32 cellular contexts compared by ENCODE assay signal in the genomic region with DNA sequence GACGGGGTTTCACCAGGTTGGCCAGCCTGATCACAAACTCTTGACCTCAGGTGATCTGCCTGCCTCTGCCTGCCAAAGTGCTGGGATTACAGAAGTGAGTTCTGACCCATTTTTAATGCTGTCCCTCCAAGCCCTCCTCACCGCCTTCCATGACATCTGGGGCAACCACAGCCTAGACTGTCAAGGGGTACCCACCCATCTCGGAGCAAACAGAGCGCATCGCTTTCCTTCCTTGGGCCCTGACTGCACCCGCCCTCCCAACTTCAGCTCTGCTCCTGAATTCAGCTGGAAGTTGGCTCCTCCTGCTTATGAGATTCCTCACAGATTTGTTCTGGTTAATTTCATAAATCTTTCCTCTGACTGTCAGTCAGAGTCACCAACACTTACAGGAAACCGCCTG. TPM values are rescaled to one million over a fixed set of nuclear protein-coding genes. Genes with fewer than 3 reads are reported as not detected.
DNase-seq lines count a peak whose midpoint lies in the region; ATAC-seq and TF ChIP-seq lines count a peak whose summit lies in the region.
"Had no signal": no experiment of that assay in that cellular context is flagged by ENCODE, and none has a peak within 500 bp of the region (broad histone marks: within the 10 kb centered on the region; RNA-seq: fewer than 3 reads in every experiment).

No MANE protein-coding gene starts in this region.

- no peaks in the 10 kb centered on the region for H3K79me2 ChIP-seq in Karpas-422 (ENCODE audit: low read length)

- peak overlapping the region; percentile 22 to 86 (median 37) for H3K27ac Mint-ChIP-seq in nephron
- peak overlapping the region; percentile 69 for H3K27ac Mint-ChIP-seq in stimulated activated effector memory CD8-positive, alpha-beta T cell treated with anti-CD3 and anti-CD28 coated beads, Interleukin-12 subunit alpha, Interleukin-12 subunit beta, amount 100 ng/mL, for 72 hours
- H3K27ac Mint-ChIP-seq: CD14-positive monocyte, GM23338, HFFc6 had no signal

- TF ChIP-seq CTCF in nephron (IDR thresholded peaks at IDR 0.05; ENCODE audit: unreplicated experiment in 3 of 3): no peak
- no peak for TF ChIP-seq CTCF in foreskin fibroblast (IDR thresholded peaks at IDR 0.05; ENCODE audit: low read depth, low read length)

- H3K27me3 ChIP-seq in BLaER1 (no peaks in the 10 kb centered on the region), Karpas-422 (ENCODE audit: low read length) (no peaks in the 10 kb centered on the region)

- H3K9ac ChIP-seq in BLaER1 (0 out of 2 replicates have a peak overlapping the region, but pooled peaks have one; percentile 45), Karpas-422 (ENCODE audit: low read length) (no peak overlapping the region)

- H4K20me1 ChIP-seq in BLaER1 (0 out of 2 replicates have a peak, but pooled peaks cover 9% of the 10 kb centered on the region), Karpas-422 (ENCODE audit: insufficient read depth, low read depth, low read length) (0 out of 2 replicates have a peak, but pooled peaks cover 3% of the 10 kb centered on the region)

- DNase-seq in Karpas-422: peak; percentile 17
- DNase-seq in stimulated activated effector memory CD8-positive, alpha-beta T cell treated with anti-CD3 and anti-CD28 coated beads, Interleukin-12 subunit alpha, Interleukin-12 subunit beta, amount 100 ng/mL, for 72 hours (ENCODE audit: low spot score in 2 of 2): no peak
- DNase-seq in foreskin fibroblast: no peak
- DNase-seq: AML-193; CD8-positive, alpha-beta memory T cell; DMS 273 treated with DMSO at 0.1 percent for 48 hours; DMS79; EL; GDM1; HFFc6; Kasumi-1; MV-4-11; NCI-H1105; NCI-H146; NCI-H2029; NCI-H526 treated with DMSO at 0.1 percent for 48 hours; PC-9; SHP77 had no signal

- H3K4me2 ChIP-seq in BLaER1 (peak overlapping the region; percentile 94), Karpas-422 (ENCODE audit: low read depth, low read length, poor library complexity, severe bottlenecking) (no peak overlapping the region)
- H3K4me2 ChIP-seq: A549, GM23338, PC-9 had no signal

- H3K27me3 Mint-ChIP-seq in nephron (ENCODE audit: low read depth): no peaks in the 10 kb centered on the region

- H3K36me3 ChIP-seq in BLaER1 (peaks cover 14% of the 10 kb centered on the region), Karpas-422 (ENCODE audit: insufficient read depth, low read length) (no peaks in the 10 kb centered on the region)
- H3K36me3 ChIP-seq: HAP-1 had no signal

- peaks cover 24% of the 10 kb centered on the region for H3K36me3 Mint-ChIP-seq in nephron (ENCODE audit: low read depth)
- no peaks in the 10 kb centered on the region for H3K36me3 Mint-ChIP-seq in stimulated activated effector memory CD8-positive, alpha-beta T cell treated with anti-CD3 and anti-CD28 coated beads, Interleukin-12 subunit alpha, Interleukin-12 subunit beta, amount 100 ng/mL, for 72 hours

- peaks cover 26% of the 10 kb centered on the region for H3K4me1 Mint-ChIP-seq in nephron
- peaks cover 26% of the 10 kb centered on the region for H3K4me1 Mint-ChIP-seq in stimulated activated effector memory CD8-positive, alpha-beta T cell treated with anti-CD3 and anti-CD28 coated beads, Interleukin-12 subunit alpha, Interleukin-12 subunit beta, amount 100 ng/mL, for 72 hours

- no peak overlapping the region for H3K4me3 Mint-ChIP-seq in nephron
- H3K4me3 Mint-ChIP-seq in stimulated activated effector memory CD8-positive, alpha-beta T cell treated with anti-CD3 and anti-CD28 coated beads, Interleukin-12 subunit alpha, Interleukin-12 subunit beta, amount 100 ng/mL, for 72 hours: no peak overlapping the region
- H3K4me3 Mint-ChIP-seq: CD14-positive monocyte, GM23338, HFFc6 had no signal

- no peaks in the 10 kb centered on the region for H3K9me2 ChIP-seq in Karpas-422 (replicated peaks; ENCODE audit: insufficient read depth, low read length)

- H3K9me3 Mint-ChIP-seq in nephron: no peaks in the 10 kb centered on the region
- H3K9me3 Mint-ChIP-seq in stimulated activated effector memory CD8-positive, alpha-beta T cell treated with anti-CD3 and anti-CD28 coated beads, Interleukin-12 subunit alpha, Interleukin-12 subunit beta, amount 100 ng/mL, for 72 hours: no peaks in the 10 kb centered on the region
- H3K9me3 Mint-ChIP-seq: CD14-positive monocyte; CD8-positive, alpha-beta memory T cell; GM23338; HFFc6 had no signal

- no peak overlapping the region for H2AFZ ChIP-seq in Karpas-422 (ENCODE audit: low read length)
- H2AFZ ChIP-seq: GM23338, PC-9 had no signal

- H3K4me1 ChIP-seq in BLaER1 (peaks cover 88% of the 10 kb centered on the region), Karpas-422 (ENCODE audit: low read length) (no peaks in the 10 kb centered on the region)
- H3K4me1 ChIP-seq: HAP-1 had no signal

- H3K27ac ChIP-seq in BLaER1 (peak overlapping the region; percentile 67; the same call in 1 of the 2 replicates), Karpas-422 (ENCODE audit: low read length) (no peak overlapping the region)
- H3K27ac ChIP-seq: A549, PC-9 had no signal

- ATAC-seq in stimulated activated effector memory CD8-positive, alpha-beta T cell treated with anti-CD3 and anti-CD28 coated beads, Interleukin-12 subunit alpha, Interleukin-12 subunit beta, amount 100 ng/mL, for 72 hours: no peak
- ATAC-seq in GM21786 (IDR thresholded peaks at IDR 0.05; ENCODE audit: unreplicated experiment) (no peak), GM21825 (IDR thresholded peaks at IDR 0.05; ENCODE audit: unreplicated experiment) (no peak)
- ATAC-seq: A549, GM23338, HepG2 had no signal

- peak overlapping the region; percentile 32; the same call in 1 of the 2 replicates for H3K4me3 ChIP-seq in BLaER1
- no peak overlapping the region for H3K4me3 ChIP-seq in Karpas-422 (ENCODE audit: low read length)
- no peak overlapping the region for H3K4me3 ChIP-seq in foreskin fibroblast (ENCODE audit: low read depth in 1 of 2, low read length in 2 of 2)
- H3K4me3 ChIP-seq: A549, GM23338, HAP-1, PC-9 had no signal

- no peaks in the 10 kb centered on the region for H3K9me3 ChIP-seq in BLaER1
- no peaks in the 10 kb centered on the region for H3K9me3 ChIP-seq in Karpas-422 (ENCODE audit: low read length)
- H3K9me3 ChIP-seq: A549, HAP-1 had no signal

RNA-seq across cellular contexts. Expression of gene IFT27, which starts 6.4 kb away (rescaled TPM):
- total RNA-seq in Karpas-422 (2014; rRNA removed; shearing (Covaris generic); ENCODE audit: low replicate concordance): 10.9 and 21.2 TPM in 2 replicates

RNA-seq across cellular contexts. Expression of gene PVALB, which starts 47.3 kb away (rescaled TPM):
- total RNA-seq in Karpas-422 (2014; rRNA removed; shearing (Covaris generic); ENCODE audit: low replicate concordance): not detected in 2 replicates
- total RNA-seq: CD8-positive, alpha-beta memory T cell; GM23338; HepG2; HFFc6; HT1080; M059J; NCI-H460; PC-9; RPMI7951; SK-MEL-5 had no signal
